In genomic region chr15:78540135-78540954, GRCh38 we compare ENCODE assay signal across 8 cellular contexts. TPM values are rescaled to one million over a fixed set of nuclear protein-coding genes. Genes with fewer than 3 reads are reported as not detected.
DNase-seq lines count a peak whose midpoint lies in the region; ATAC-seq and TF ChIP-seq lines count a peak whose summit lies in the region.

Gene PSMA4, plus strand, starts transcription at chr15:78540444. Its CDS starts 1,484 bp downstream, at chr15:78541928.

- DNase-seq in Kasumi-1 (lab: John Stamatoyannopoulos, UW) (peak; percentile 75), RPMI8226 (peak; percentile 88), fibroblast of peridontal ligament (ENCODE audit: extremely low read depth) (peak; percentile 82)
- DNase-seq in activated T-helper 2 cell treated with anti-CD3 and anti-CD28 coated beads, Interferon-gamma antibody, Interleukin-2, Interleukin-4, amounts not matched to agents 10 μg/mL and 5 μg/mL and 100 μg/mL, durations not matched to agents 14 hours and 24 hours and 36 hours (ENCODE audit: low spot score), result peak; percentile 92

- H3K4me1 ChIP-seq in DOHH2 (ENCODE audit: control insufficient read depth, low read length), result peaks cover 16% of the 10 kb centered on the region

- peak within 1 kb of the TSS; percentile 95 for H3K27ac Mint-ChIP-seq in activated T-helper 2 cell treated with anti-CD3 and anti-CD28 coated beads, Interferon-gamma antibody, Interleukin-2, Interleukin-4, amounts not matched to agents 10 μg/mL and 5 μg/mL and 100 μg/mL, durations not matched to agents 14 hours and 24 hours and 36 hours
- H3K27ac Mint-ChIP-seq in nephron, result peak within 1 kb of the TSS; percentile 96 to 99 (median 99)
- H3K27ac Mint-ChIP-seq in stimulated activated naive CD8-positive, alpha-beta T cell treated with anti-CD3 and anti-CD28 coated beads, Interleukin-15, Interleukin-2, amounts not matched to agents 100 ng/mL and 50 ng/mL, for 24 hours, result peak within 1 kb of the TSS; percentile 100

- ATAC-seq in GM21825 (IDR thresholded peaks at IDR 0.05; ENCODE audit: unreplicated experiment), result peak; percentile 72

- no peaks in the 10 kb centered on the region for H3K27me3 ChIP-seq in DOHH2 (ENCODE audit: control insufficient read depth, low read length)

- TF ChIP-seq CTCF in DOHH2 (IDR thresholded peaks at IDR 0.05; ENCODE audit: low read depth, low read length, poor library complexity, severe bottlenecking) (no peak), nephron (IDR thresholded peaks at IDR 0.05; ENCODE audit: unreplicated experiment in 3 of 3) (peak in 1 of 3 experiments; percentile 29)

- intact Hi-C loops in activated T-helper 2 cell treated with anti-CD3 and anti-CD28 coated beads, Interferon-gamma antibody, Interleukin-2, Interleukin-4, amounts not matched to agents 10 μg/mL and 5 μg/mL and 100 μg/mL, durations not matched to agents 14 hours and 24 hours and 36 hours (cut with micrococcal nuclease), result loop anchor here (1.0 to 2.0 kb wide), 3 partner anchors 33 to 332 kb away; partner anchors contain the start of genes HYKK, IREB2 and MORF4L1

- peaks cover 45% of the 10 kb centered on the region for H3K36me3 ChIP-seq in DOHH2 (ENCODE audit: control insufficient read depth, low read length)

- H3K9me3 ChIP-seq in DOHH2 (ENCODE audit: control insufficient read depth, insufficient read depth, low read length), result no peaks in the 10 kb centered on the region

- H3K36me3 Mint-ChIP-seq in activated T-helper 2 cell treated with anti-CD3 and anti-CD28 coated beads, Interferon-gamma antibody, Interleukin-2, Interleukin-4, amounts not matched to agents 10 μg/mL and 5 μg/mL and 100 μg/mL, durations not matched to agents 14 hours and 24 hours and 36 hours (ENCODE audit: low read depth), result peaks cover 40% of the 10 kb centered on the region
- H3K36me3 Mint-ChIP-seq in nephron (ENCODE audit: low read depth), result peaks cover 26% of the 10 kb centered on the region
- H3K36me3 Mint-ChIP-seq in stimulated activated naive CD8-positive, alpha-beta T cell treated with anti-CD3 and anti-CD28 coated beads, Interleukin-15, Interleukin-2, amounts not matched to agents 100 ng/mL and 50 ng/mL, for 24 hours (ENCODE audit: low read depth), result peaks cover 38% of the 10 kb centered on the region

- H3F3A ChIP-seq in DOHH2 (ENCODE audit: control insufficient read depth, insufficient read depth), result 0 out of 2 replicates have a peak, but pooled peaks cover 6% of the 10 kb centered on the region

- peak within 1 kb of the TSS; percentile 84 for H3K4me2 ChIP-seq in DOHH2 (ENCODE audit: low read length)

- peaks cover 40% of the 10 kb centered on the region for H3K79me2 ChIP-seq in DOHH2 (ENCODE audit: control insufficient read depth, low read length)

- peak within 1 kb of the TSS; percentile 97 for H3K4me3 Mint-ChIP-seq in activated T-helper 2 cell treated with anti-CD3 and anti-CD28 coated beads, Interferon-gamma antibody, Interleukin-2, Interleukin-4, amounts not matched to agents 10 μg/mL and 5 μg/mL and 100 μg/mL, durations not matched to agents 14 hours and 24 hours and 36 hours (ENCODE audit: low read depth)
- peak within 1 kb of the TSS; percentile 93 to 100 (median 97) for H3K4me3 Mint-ChIP-seq in nephron
- peak within 1 kb of the TSS; percentile 95 for H3K4me3 Mint-ChIP-seq in stimulated activated naive CD8-positive, alpha-beta T cell treated with anti-CD3 and anti-CD28 coated beads, Interleukin-15, Interleukin-2, amounts not matched to agents 100 ng/mL and 50 ng/mL, for 24 hours

- H3K27ac ChIP-seq in DOHH2 (ENCODE audit: low read depth, low read length), result peak within 1 kb of the TSS; percentile 47

- peaks cover 29% of the 10 kb centered on the region for H3K4me1 Mint-ChIP-seq in activated T-helper 2 cell treated with anti-CD3 and anti-CD28 coated beads, Interferon-gamma antibody, Interleukin-2, Interleukin-4, amounts not matched to agents 10 μg/mL and 5 μg/mL and 100 μg/mL, durations not matched to agents 14 hours and 24 hours and 36 hours (ENCODE audit: low read depth)
- peaks cover 30% of the 10 kb centered on the region for H3K4me1 Mint-ChIP-seq in nephron
- peaks cover 42% of the 10 kb centered on the region for H3K4me1 Mint-ChIP-seq in stimulated activated naive CD8-positive, alpha-beta T cell treated with anti-CD3 and anti-CD28 coated beads, Interleukin-15, Interleukin-2, amounts not matched to agents 100 ng/mL and 50 ng/mL, for 24 hours (ENCODE audit: low read depth)

- no peaks in the 10 kb centered on the region for H3K9me3 Mint-ChIP-seq in activated T-helper 2 cell treated with anti-CD3 and anti-CD28 coated beads, Interferon-gamma antibody, Interleukin-2, Interleukin-4, amounts not matched to agents 10 μg/mL and 5 μg/mL and 100 μg/mL, durations not matched to agents 14 hours and 24 hours and 36 hours
- H3K9me3 Mint-ChIP-seq in nephron, result no peaks in the 10 kb centered on the region
- H3K9me3 Mint-ChIP-seq in stimulated activated naive CD8-positive, alpha-beta T cell treated with anti-CD3 and anti-CD28 coated beads, Interleukin-15, Interleukin-2, amounts not matched to agents 100 ng/mL and 50 ng/mL, for 24 hours, result no peaks in the 10 kb centered on the region

- peaks cover 5% of the 10 kb centered on the region; the same call in 1 of the 2 replicates for H4K20me1 ChIP-seq in DOHH2 (ENCODE audit: control insufficient read depth, insufficient read depth, low read depth, low read length)

- no peaks in the 10 kb centered on the region for H3K9me2 ChIP-seq in DOHH2 (replicated peaks; ENCODE audit: control insufficient read depth, low read length)

- peak within 1 kb of the TSS; percentile 92 for H3K4me3 ChIP-seq in DOHH2 (ENCODE audit: low read length)

- H3K27me3 Mint-ChIP-seq in activated T-helper 2 cell treated with anti-CD3 and anti-CD28 coated beads, Interferon-gamma antibody, Interleukin-2, Interleukin-4, amounts not matched to agents 10 μg/mL and 5 μg/mL and 100 μg/mL, durations not matched to agents 14 hours and 24 hours and 36 hours (ENCODE audit: low read depth), result peaks cover 1% of the 10 kb centered on the region
- no peaks in the 10 kb centered on the region for H3K27me3 Mint-ChIP-seq in nephron (ENCODE audit: low read depth)
- H3K27me3 Mint-ChIP-seq in stimulated activated naive CD8-positive, alpha-beta T cell treated with anti-CD3 and anti-CD28 coated beads, Interleukin-15, Interleukin-2, amounts not matched to agents 100 ng/mL and 50 ng/mL, for 24 hours, result no peaks in the 10 kb centered on the region

RNA-seq across cellular contexts. Expression of gene PSMA4, which starts in this region (rescaled TPM):
- 330 and 331 TPM in 2 replicates for total RNA-seq in activated T-helper 2 cell treated with anti-CD3 and anti-CD28 coated beads, Interferon-gamma antibody, Interleukin-2, Interleukin-4, amounts not matched to agents 10 μg/mL and 5 μg/mL and 100 μg/mL, durations not matched to agents 14 hours and 24 hours and 36 hours

Comparison
In these comparisons a context has a peak if more than half of its experiments do, and no peak if none do; other contexts are left out.
1. Peak in every context shown above with its lines: DNase-seq, ATAC-seq, H3K4me3 ChIP-seq and H3K27ac ChIP-seq.